28 cellular contexts compared by ENCODE assay signal in genomic region chr2:694174-694573, GRCh38. TPM values are rescaled to one million over a fixed set of nuclear protein-coding genes. Genes with fewer than 3 reads are reported as not detected.
DNase-seq lines count a peak whose midpoint lies in the region; ATAC-seq and TF ChIP-seq lines count a peak whose summit lies in the region.
"Had no signal": no experiment of that assay in that cellular context is flagged by ENCODE, and none has a peak within 500 bp of the region (broad histone marks: within the 10 kb centered on the region; RNA-seq: fewer than 3 reads in every experiment).

No MANE protein-coding gene starts in this region.

- H3K4me1 Mint-ChIP-seq in endothelial cell (ENCODE audit: unreplicated experiment) (peaks cover 8% of the 10 kb centered on the region), mesothelial cell of epicardium (peaks cover 15% of the 10 kb centered on the region)
- peaks cover 5% of the 10 kb centered on the region for H3K4me1 Mint-ChIP-seq in activated naive CD8-positive, alpha-beta T cell treated with anti-CD3 and anti-CD28 coated beads for 36 hours

- H3K27ac ChIP-seq in ACC112 (ENCODE audit: low read depth, low read length) (no peak overlapping the region), OCI-LY7 (ENCODE audit: low read depth, low read length, poor library complexity, severe bottlenecking) (no peak overlapping the region), upper lobe of left lung (no peak overlapping the region)
- H3K27ac ChIP-seq: cardiac muscle cell, epithelial cell of prostate, gastroesophageal sphincter, KMS-11 had no signal

- POLR2A ChIA-PET in OCI-LY7 (lab: Charles Lee) = no interaction called here

- H3K4me3 Mint-ChIP-seq in endothelial cell (ENCODE audit: unreplicated experiment) (no peak overlapping the region), mesothelial cell of epicardium (no peak overlapping the region)
- no peak overlapping the region for H3K4me3 Mint-ChIP-seq in activated naive CD8-positive, alpha-beta T cell treated with anti-CD3 and anti-CD28 coated beads for 36 hours
- H3K4me3 Mint-ChIP-seq: activated CD8-positive, alpha-beta T cell treated with anti-CD3 and anti-CD28 coated beads, Interleukin-2, amount 10 ng/mL, durations not matched to agents 7 days and 5 days; T-cell had no signal

- H3K27me3 ChIP-seq in ACC112 (ENCODE audit: insufficient read depth, low read length) (0 out of 2 replicates have a peak, but pooled peaks cover 5% of the 10 kb centered on the region), upper lobe of left lung (no peaks in the 10 kb centered on the region)
- H3K27me3 ChIP-seq: cardiac muscle cell, gastroesophageal sphincter, thyroid gland had no signal

- no peaks in the 10 kb centered on the region for H3K4me1 ChIP-seq in ACC112 (ENCODE audit: control insufficient read depth, insufficient read depth, low read length, unreplicated experiment)
- H3K4me1 ChIP-seq in OCI-LY7 (ENCODE audit: insufficient read depth, low read length, poor library complexity, severe bottlenecking) = peaks cover 17% of the 10 kb centered on the region
- peaks cover 0 to 2% (median 0%) of the 10 kb centered on the region in 4 donors for H3K4me1 ChIP-seq in upper lobe of left lung

- H3K36me3 ChIP-seq in ACC112 (ENCODE audit: insufficient read depth, low read length) = no peaks in the 10 kb centered on the region
- H3K36me3 ChIP-seq in OCI-LY7 (ENCODE audit: insufficient read depth, low read length) = no peaks in the 10 kb centered on the region
- H3K36me3 ChIP-seq in upper lobe of left lung = no peaks in the 10 kb centered on the region
- H3K36me3 ChIP-seq: cardiac muscle cell, gastroesophageal sphincter, HAP-1, thyroid gland had no signal

- H3K9me3 ChIP-seq in OCI-LY7 (ENCODE audit: low read length) = 0 out of 2 replicates have a peak, but pooled peaks cover under 1% of the 10 kb centered on the region
- peaks cover 0 to 1% (median under 1%) of the 10 kb centered on the region in 4 donors for H3K9me3 ChIP-seq in upper lobe of left lung
- H3K9me3 ChIP-seq: gastroesophageal sphincter, HAP-1, thyroid gland had no signal

- H3K4me3 ChIP-seq in ACC112 (ENCODE audit: low read depth, low read length) = no peak overlapping the region
- no peak overlapping the region for H3K4me3 ChIP-seq in OCI-LY7 (ENCODE audit: low read depth, low read length, poor library complexity, severe bottlenecking)
- no peak overlapping the region for H3K4me3 ChIP-seq in upper lobe of left lung
- H3K4me3 ChIP-seq: cardiac muscle cell, gastroesophageal sphincter, HAP-1, thyroid gland had no signal

- TF ChIP-seq CTCF in OCI-LY7 (conservative IDR thresholded peaks at IDR 0.05; ENCODE audit: low read length) (no peak), endothelial cell (IDR thresholded peaks at IDR 0.05; ENCODE audit: unreplicated experiment) (no peak), mesothelial cell of epicardium (IDR thresholded peaks at IDR 0.05; ENCODE audit: unreplicated experiment) (no peak), upper lobe of left lung (IDR thresholded peaks at IDR 0.05) (no peak)

- no peaks in the 10 kb centered on the region for H3K9me2 ChIP-seq in OCI-LY7 (ENCODE audit: insufficient read depth, low read length)

- CTCF ChIA-PET in OCI-LY7 (lab: Charles Lee; ENCODE audit: unreplicated experiment) = no interaction called here

- H2AFZ ChIP-seq in ACC112 (ENCODE audit: low read length, unreplicated experiment) (peak overlapping the region; percentile 18), OCI-LY7 (ENCODE audit: low read length) (peak overlapping the region; percentile 32; the same call in 1 of the 2 replicates)

- intact Hi-C loops in OCI-LY7 (cut with micrococcal nuclease; ENCODE audit: unreplicated experiment) = no loop called here

- H3K4me2 ChIP-seq in OCI-LY7 (ENCODE audit: low read length) = no peak overlapping the region
- H3K4me2 ChIP-seq: KMS-11 had no signal

- 38 to 42% methylated on average over 2 of the region's 2 CpGs for WGBS in upper lobe of left lung, 2 donors

- H3K27me3 Mint-ChIP-seq in endothelial cell (ENCODE audit: unreplicated experiment) = no peaks in the 10 kb centered on the region
- H3K27me3 Mint-ChIP-seq in mesothelial cell of epicardium (ENCODE audit: low read depth) = no peaks in the 10 kb centered on the region
- peaks cover 36% of the 10 kb centered on the region for H3K27me3 Mint-ChIP-seq in activated naive CD8-positive, alpha-beta T cell treated with anti-CD3 and anti-CD28 coated beads for 36 hours

- no peak for DNase-seq in OCI-LY7 (ENCODE audit: low spot score)
- no peak for DNase-seq in endothelial cell (ENCODE audit: low spot score)
- no peak for DNase-seq in mesothelial cell of epicardium (ENCODE audit: low spot score in 2 of 2, unreplicated experiment in 2 of 2)
- no peak for DNase-seq in activated naive CD8-positive, alpha-beta T cell treated with anti-CD3 and anti-CD28 coated beads for 36 hours
- no peak for DNase-seq in upper lobe of left lung
- no peak for DNase-seq in NCI-H2227 (lab: John Stamatoyannopoulos, UW; ENCODE audit: unreplicated experiment)
- DNase-seq: activated CD4-positive, alpha-beta T cell treated with anti-CD3 and anti-CD28 coated beads for 1 hour; activated CD8-positive, alpha-beta T cell treated with anti-CD3 and anti-CD28 coated beads, Interleukin-2, amount 10 ng/mL, durations not matched to agents 7 days and 5 days; activated gamma-delta T cell; C1 segment of cervical spinal cord; kidney; mammary epithelial cell; NCI-H187; NCI-H2227 treated with DMSO at 0.1 percent for 48 hours; NCI-H82; occipital lobe; SHP77 treated with DMSO at 0.1 percent for 48 hours; stimulated activated CD4-positive, alpha-beta T cell treated with anti-CD3 and anti-CD28 coated beads, Interleukin-4, amount 100 ng/mL, for 24 hours; stimulated activated naive CD8-positive, alpha-beta T cell treated with anti-CD3 and anti-CD28 coated beads, Interleukin-15, Interleukin-2, amounts not matched to agents 100 U/mL and 50 U/mL, for 24 hours; T-cell; thyroid gland had no signal

- peak overlapping the region; percentile 50 for H3K27ac Mint-ChIP-seq in endothelial cell (ENCODE audit: unreplicated experiment)
- peak overlapping the region; percentile 87 for H3K27ac Mint-ChIP-seq in mesothelial cell of epicardium
- H3K27ac Mint-ChIP-seq in activated naive CD8-positive, alpha-beta T cell treated with anti-CD3 and anti-CD28 coated beads for 36 hours = no peak overlapping the region
- H3K27ac Mint-ChIP-seq: activated CD8-positive, alpha-beta T cell treated with anti-CD3 and anti-CD28 coated beads, Interleukin-2, amount 10 ng/mL, durations not matched to agents 7 days and 5 days; T-cell had no signal

- no peak for TF ChIP-seq POLR2A in upper lobe of left lung (IDR thresholded peaks at IDR 0.05)

- no peak for TF ChIP-seq EP300 in upper lobe of left lung (IDR thresholded peaks at IDR 0.05)

- H4K20me1 ChIP-seq in OCI-LY7 (ENCODE audit: insufficient read depth, low read length) = no peaks in the 10 kb centered on the region

- H3K36me3 Mint-ChIP-seq in endothelial cell (ENCODE audit: low read depth, unreplicated experiment) (no peaks in the 10 kb centered on the region), mesothelial cell of epicardium (peaks cover 2% of the 10 kb centered on the region)
- H3K36me3 Mint-ChIP-seq in activated naive CD8-positive, alpha-beta T cell treated with anti-CD3 and anti-CD28 coated beads for 36 hours = no peaks in the 10 kb centered on the region
- H3K36me3 Mint-ChIP-seq: T-cell had no signal

- H3K79me2 ChIP-seq in ACC112 (ENCODE audit: control insufficient read depth, insufficient read depth, low read length, unreplicated experiment) = no peaks in the 10 kb centered on the region
- no peaks in the 10 kb centered on the region for H3K79me2 ChIP-seq in OCI-LY7 (ENCODE audit: insufficient read depth, low read depth, low read length)

- H3K9me3 Mint-ChIP-seq in endothelial cell (ENCODE audit: unreplicated experiment) = no peaks in the 10 kb centered on the region
- peaks cover 6% of the 10 kb centered on the region for H3K9me3 Mint-ChIP-seq in mesothelial cell of epicardium
- no peaks in the 10 kb centered on the region for H3K9me3 Mint-ChIP-seq in activated naive CD8-positive, alpha-beta T cell treated with anti-CD3 and anti-CD28 coated beads for 36 hours

- ATAC-seq in GM21423 (IDR thresholded peaks at IDR 0.05; ENCODE audit: unreplicated experiment) (no peak), upper lobe of left lung (ENCODE audit: low FRiP score in 2 of 2) (no peak)
- ATAC-seq: activated CD8-positive, alpha-beta T cell treated with anti-CD3 and anti-CD28 coated beads, Interleukin-2, amount 10 ng/mL, durations not matched to agents 7 days and 5 days; gastroesophageal sphincter; stimulated activated naive CD8-positive, alpha-beta T cell treated with anti-CD3 and anti-CD28 coated beads, Interleukin-15, Interleukin-2, amounts not matched to agents 100 U/mL and 50 U/mL, for 24 hours; T-cell had no signal

- BruUV-seq in OCI-LY7 (replicated peaks; lab: Mats Ljungman, UMichigan) = no TSS peak

RNA-seq across cellular contexts. Expression of gene TMEM18, which starts 17.0 kb away (rescaled TPM):
- 18.2 and 21.3 TPM in 2 replicates for total RNA-seq in OCI-LY7 (2014; rRNA removed; shearing (Covaris generic))
- total RNA-seq in OCI-LY7 (2022) (31.1 and 37.4 TPM in 2 replicates), endothelial cell (ENCODE audit: unreplicated experiment) (26.3 TPM), mesothelial cell of epicardium (35.9 to 37.1 TPM (median 36.4 TPM) in 3 replicates), upper lobe of left lung (10 to 100 TPM in 5 of 6 donors, 1 to 10 TPM in 1; 5.0 to 31.4 (median 17.3) TPM)
- total RNA-seq in activated naive CD8-positive, alpha-beta T cell treated with anti-CD3 and anti-CD28 coated beads for 36 hours = 10 to 100 TPM; 32.6 to 34.5 TPM
